In the genomic region with DNA sequence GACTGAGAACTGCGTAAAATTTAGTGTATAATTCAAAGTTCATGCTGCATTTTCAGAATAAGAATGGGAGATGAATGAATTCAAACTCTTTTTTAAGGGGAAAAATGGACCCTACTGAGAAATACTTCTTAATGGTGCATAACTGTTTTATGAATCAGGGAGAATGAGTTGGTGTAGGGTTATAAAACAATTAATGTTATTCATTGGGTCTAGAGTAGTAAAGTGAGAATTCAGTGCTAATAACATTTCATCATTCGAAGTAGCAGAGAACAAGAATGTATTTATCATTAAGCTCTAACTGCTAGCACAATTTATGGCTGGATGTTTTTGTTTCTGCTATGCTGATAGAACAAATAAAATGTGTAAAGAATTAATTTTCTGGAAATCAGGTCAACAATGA, we compare ENCODE assay signal across 28 cellular contexts.
"Had no signal": no experiment of that assay in that cellular context is flagged by ENCODE, and none has a peak within 500 bp of the region (broad histone marks: within the 10 kb centered on the region; RNA-seq: fewer than 3 reads in every experiment).

No MANE protein-coding gene starts in this region.

- H3K4me3 ChIP-seq: left lung, lower lobe of right lung, neural progenitor cell, psoas muscle, spleen, tibial nerve, uterus had no signal

- H3K36me3 ChIP-seq: left lung, lower lobe of right lung, neural progenitor cell, neutrophil, spleen, tibial nerve, uterus had no signal

- DNase-seq: hypothalamus; immature natural killer cell; kidney; left colon; left lung; lower lobe of right lung; mammary epithelial cell; mesenchymal stem cell; naive B cell; natural killer cell; nephron progenitor cell; occipital lobe; psoas muscle; right cardiac atrium; small intestine; spleen; stimulated activated CD4-positive, alpha-beta T cell treated with anti-CD3 and anti-CD28 coated beads, Interleukin-4, amount 100 ng/mL, for 24 hours; stimulated activated naive CD4-positive, alpha-beta T cell treated with Interleukin-2 at 50 U/mL for 16 hours; stimulated activated naive CD8-positive, alpha-beta T cell treated with anti-CD3 and anti-CD28 coated beads, Interleukin-15, amount 100 ng/mL, for 72 hours; substantia nigra; uterus had no signal

- ATAC-seq: left colon; left lung; lower lobe of right lung; natural killer cell; psoas muscle; right cardiac atrium; sciatic nerve; stimulated activated effector memory CD8-positive, alpha-beta T cell treated with anti-CD3 and anti-CD28 coated beads, Interleukin-12 subunit alpha, Interleukin-12 subunit beta, amount 100 ng/mL, for 72 hours; stimulated activated naive CD8-positive, alpha-beta T cell treated with anti-CD3 and anti-CD28 coated beads, Interleukin-15, amount 100 ng/mL, for 72 hours had no signal

- H2AFZ ChIP-seq: neural progenitor cell, parathyroid adenoma had no signal

- H3K27ac Mint-ChIP-seq: immature natural killer cell; naive B cell; natural killer cell; nephron progenitor cell; neural progenitor cell; stimulated activated effector memory CD8-positive, alpha-beta T cell treated with anti-CD3 and anti-CD28 coated beads, Interleukin-12 subunit alpha, Interleukin-12 subunit beta, amount 100 ng/mL, for 72 hours; stimulated activated naive CD8-positive, alpha-beta T cell treated with anti-CD3 and anti-CD28 coated beads, Interleukin-15, amount 100 ng/mL, for 72 hours; type B pancreatic cell had no signal

- H3K27me3 ChIP-seq: left lung, neural progenitor cell, neutrophil, spleen, tibial nerve, uterus had no signal

- H3K9ac ChIP-seq: neural progenitor cell, parathyroid adenoma had no signal

- H3K9me3 ChIP-seq: neutrophil, psoas muscle, uterus had no signal

- H3K9me3 Mint-ChIP-seq: natural killer cell; stimulated activated effector memory CD8-positive, alpha-beta T cell treated with anti-CD3 and anti-CD28 coated beads, Interleukin-12 subunit alpha, Interleukin-12 subunit beta, amount 100 ng/mL, for 72 hours; type B pancreatic cell had no signal

- H3K4me2 ChIP-seq: neural progenitor cell had no signal

- H3K36me3 Mint-ChIP-seq: immature natural killer cell; naive B cell; natural killer cell; neural progenitor cell; stimulated activated effector memory CD8-positive, alpha-beta T cell treated with anti-CD3 and anti-CD28 coated beads, Interleukin-12 subunit alpha, Interleukin-12 subunit beta, amount 100 ng/mL, for 72 hours; type B pancreatic cell had no signal

- H3K4me1 Mint-ChIP-seq: immature natural killer cell; naive B cell; natural killer cell; nephron progenitor cell; neural progenitor cell; stimulated activated effector memory CD8-positive, alpha-beta T cell treated with anti-CD3 and anti-CD28 coated beads, Interleukin-12 subunit alpha, Interleukin-12 subunit beta, amount 100 ng/mL, for 72 hours; stimulated activated naive CD8-positive, alpha-beta T cell treated with anti-CD3 and anti-CD28 coated beads, Interleukin-15, amount 100 ng/mL, for 72 hours had no signal

- H3K27me3 Mint-ChIP-seq: naive B cell; stimulated activated naive CD8-positive, alpha-beta T cell treated with anti-CD3 and anti-CD28 coated beads, Interleukin-15, amount 100 ng/mL, for 72 hours; type B pancreatic cell had no signal

- H3K79me2 ChIP-seq: parathyroid adenoma had no signal

- H3K27ac ChIP-seq: left lung, lower lobe of right lung, neural progenitor cell, neutrophil, parathyroid adenoma, psoas muscle, spleen, uterus had no signal

- H3K4me3 Mint-ChIP-seq: immature natural killer cell; naive B cell; natural killer cell; nephron progenitor cell; neural progenitor cell; stimulated activated effector memory CD8-positive, alpha-beta T cell treated with anti-CD3 and anti-CD28 coated beads, Interleukin-12 subunit alpha, Interleukin-12 subunit beta, amount 100 ng/mL, for 72 hours; stimulated activated naive CD8-positive, alpha-beta T cell treated with anti-CD3 and anti-CD28 coated beads, Interleukin-15, amount 100 ng/mL, for 72 hours; type B pancreatic cell had no signal

- H3K4me1 ChIP-seq: left lung, lower lobe of right lung, neural progenitor cell, parathyroid adenoma, psoas muscle, spleen, uterus had no signal
